ENCODE assay signal across 28 cellular contexts in genomic region chr19:56332695-56333094, GRCh38.
"Had no signal": no experiment of that assay in that cellular context is flagged by ENCODE, and none has a peak within 500 bp of the region (broad histone marks: within the 10 kb centered on the region; RNA-seq: fewer than 3 reads in every experiment).

No MANE protein-coding gene starts in this region.

- H3K27me3 Mint-ChIP-seq: dendritic cell treated with granulocyte-macrophage colony-stimulating factor and Interleukin-4, amounts not matched to agents 40 ng/mL and 50 ng/mL, for 4 days had no signal

- ATAC-seq: esophagus mucosa, gastrocnemius medialis, gastroesophageal sphincter, heart right ventricle had no signal

- H3K36me3 ChIP-seq: colonic mucosa, esophagus muscularis mucosa, esophagus squamous epithelium, gastrocnemius medialis, gastroesophageal sphincter, heart left ventricle, heart right ventricle had no signal

- H3K4me3 Mint-ChIP-seq: dendritic cell treated with granulocyte-macrophage colony-stimulating factor and Interleukin-4, amounts not matched to agents 40 ng/mL and 50 ng/mL, for 4 days; effector memory CD8-positive, alpha-beta T cell; endodermal cell had no signal

- H3K27ac Mint-ChIP-seq: dendritic cell treated with granulocyte-macrophage colony-stimulating factor and Interleukin-4, amounts not matched to agents 40 ng/mL and 50 ng/mL, for 4 days; effector memory CD8-positive, alpha-beta T cell; endodermal cell had no signal

- H3K27ac ChIP-seq: colonic mucosa, coronary artery, dorsolateral prefrontal cortex, epithelial cell of prostate, esophagus muscularis mucosa, esophagus squamous epithelium, foreskin keratinocyte, gastrocnemius medialis, gastroesophageal sphincter, heart left ventricle, heart right ventricle had no signal

- H3K4me1 ChIP-seq: colonic mucosa, esophagus muscularis mucosa, esophagus squamous epithelium, foreskin keratinocyte, gastrocnemius medialis, gastroesophageal sphincter, heart left ventricle, heart right ventricle had no signal

- H3K9me3 Mint-ChIP-seq: dendritic cell treated with granulocyte-macrophage colony-stimulating factor and Interleukin-4, amounts not matched to agents 40 ng/mL and 50 ng/mL, for 4 days; effector memory CD8-positive, alpha-beta T cell had no signal

- DNase-seq: colonic mucosa; cortex of kidney; dermis blood vessel endothelial cell; dorsolateral prefrontal cortex; effector CD4-positive, alpha-beta T cell; effector CD8-positive, alpha-beta T cell; effector memory CD4-positive, alpha-beta T cell; effector memory CD8-positive, alpha-beta T cell; endodermal cell; erythroblast; esophagus squamous epithelium; foreskin fibroblast; foreskin keratinocyte; foreskin melanocyte; gastrocnemius medialis; glutamatergic neuron; head of caudate nucleus; heart left ventricle; heart right ventricle had no signal

- H3K9me3 ChIP-seq: colonic mucosa had no signal

- FAIRE-seq: colon, endometrium, frontal cortex had no signal

- H3K4me3 ChIP-seq: colonic mucosa, coronary artery, dorsolateral prefrontal cortex, esophagus muscularis mucosa, esophagus squamous epithelium, gastrocnemius medialis, gastroesophageal sphincter, heart left ventricle, heart right ventricle had no signal

- H3K27me3 ChIP-seq: colonic mucosa, dorsolateral prefrontal cortex, esophagus muscularis mucosa, esophagus squamous epithelium, foreskin keratinocyte, gastrocnemius medialis, gastroesophageal sphincter, heart left ventricle, heart right ventricle had no signal

- H3K4me1 Mint-ChIP-seq: endodermal cell had no signal
